ENCODE assay signal across 25 cellular contexts in the genomic region with DNA sequence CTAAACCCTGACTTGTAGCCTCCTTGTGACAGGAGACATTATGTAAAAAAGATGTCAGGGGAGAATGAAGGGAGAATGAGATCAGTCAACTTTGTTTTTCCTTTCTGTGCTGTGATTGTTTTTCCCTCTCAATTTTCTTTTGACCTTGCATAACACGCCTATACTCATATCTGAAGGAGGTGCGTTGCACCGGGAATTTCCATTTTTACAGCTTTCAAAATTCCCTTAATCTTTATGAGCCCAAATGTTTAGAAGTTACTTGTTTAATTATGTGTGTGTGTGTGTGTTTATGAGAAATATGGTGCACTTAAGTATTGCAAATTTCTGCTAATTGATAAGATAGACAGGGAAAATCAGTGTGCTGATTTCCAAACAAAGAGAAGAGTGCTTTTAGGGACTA. TPM values are rescaled to one million over a fixed set of nuclear protein-coding genes. Genes with fewer than 3 reads are reported as not detected.
A peak's percentile ranks its signal among the peaks of the same experiment; 100 is the strongest.
DNase-seq lines count a peak whose midpoint lies in the region; ATAC-seq and TF ChIP-seq lines count a peak whose summit lies in the region.
"Had no signal": no experiment of that assay in that cellular context is flagged by ENCODE, and none has a peak within 500 bp of the region (broad histone marks: within the 10 kb centered on the region; RNA-seq: fewer than 3 reads in every experiment).

No MANE protein-coding gene starts in this region.

- H3K27me3 ChIP-seq in right atrium auricular region (no peaks in the 10 kb centered on the region), sigmoid colon (no peaks in the 10 kb centered on the region), osteoblast (ENCODE audit: insufficient read depth, low read length) (no peaks in the 10 kb centered on the region)
- H3K27me3 ChIP-seq: neutrophil, testis had no signal

- ATAC-seq in GM21528 (IDR thresholded peaks at IDR 0.05; ENCODE audit: low FRiP score, unreplicated experiment) (no peak), GM21723 (IDR thresholded peaks at IDR 0.05; ENCODE audit: unreplicated experiment) (no peak)
- ATAC-seq: activated T-helper 17 cell treated with anti-CD3 and anti-CD28 coated beads, Interleukin-2, amount 50 U/mL, for 72 hours; CD8-positive, alpha-beta T cell; GM12878; T-helper 17 cell had no signal

- no peak overlapping the region for H3K4me2 ChIP-seq in osteoblast (ENCODE audit: insufficient read depth, low read length)

- H4K20me1 ChIP-seq in osteoblast (ENCODE audit: insufficient read depth, low read length): no peaks in the 10 kb centered on the region

- no peak overlapping the region for H2AFZ ChIP-seq in osteoblast (ENCODE audit: low read length)

- TF ChIP-seq CTCF in GM12865 (IDR thresholded peaks at IDR 0.05; ENCODE audit: insufficient read depth, low read depth, low read length, missing control alignments) (no peak), epithelial cell of esophagus (IDR thresholded peaks at IDR 0.05; ENCODE audit: insufficient read depth, low read depth, low read length, missing control alignments) (no peak), right atrium auricular region (IDR thresholded peaks at IDR 0.05) (no peak), sigmoid colon (IDR thresholded peaks at IDR 0.05) (no peak), osteoblast (IDR thresholded peaks at IDR 0.05; ENCODE audit: extremely low read depth, low read depth, low read length) (no peak)

- no peak for TF ChIP-seq POLR2A in sigmoid colon (IDR thresholded peaks at IDR 0.05)

- 14 to 50% methylated on average over 3 of the region's 3 CpGs for WGBS in sigmoid colon, 2 donors

- H3K36me3 ChIP-seq in right atrium auricular region: no peaks in the 10 kb centered on the region
- H3K36me3 ChIP-seq in sigmoid colon: no peaks in the 10 kb centered on the region
- H3K36me3 ChIP-seq in osteoblast (ENCODE audit: insufficient read depth, low read length): no peaks in the 10 kb centered on the region
- H3K36me3 ChIP-seq: neutrophil, prostate gland had no signal

- H3K9me3 ChIP-seq in right atrium auricular region: no peaks in the 10 kb centered on the region
- H3K9me3 ChIP-seq in sigmoid colon: no peaks in the 10 kb centered on the region
- no peaks in the 10 kb centered on the region for H3K9me3 ChIP-seq in osteoblast (ENCODE audit: low read depth, low read length)
- H3K9me3 ChIP-seq: neutrophil, prostate gland, testis had no signal

- peak; percentile 30 for DNase-seq in GM12865 (ENCODE audit: low read depth)
- peak; percentile 51 for DNase-seq in epithelial cell of esophagus (ENCODE audit: low read depth)
- DNase-seq in right atrium auricular region (ENCODE audit: low spot score): no peak
- no peak for DNase-seq in sigmoid colon
- no peak for DNase-seq in osteoblast (ENCODE audit: insufficient read length, low spot score, missing footprints)
- no peak for DNase-seq in HuH-7 (ENCODE audit: low spot score)
- DNase-seq: activated CD4-positive, alpha-beta memory T cell treated with anti-CD3 and anti-CD28 coated beads, Interleukin-2, amount 10 ng/mL, durations not matched to agents 7 days and 5 days; activated CD4-positive, alpha-beta T cell treated with anti-CD3 and anti-CD28 coated beads for 1 hour; AML-193; CD8-positive, alpha-beta T cell; central memory CD4-positive, alpha-beta T cell; H9; NCI-H1092; NCI-H2029 treated with DMSO at 0.1 percent for 48 hours; NCI-H82; stimulated activated naive CD4-positive, alpha-beta T cell; T-helper 17 cell had no signal

- H3K4me1 ChIP-seq in right atrium auricular region (peaks cover 0 to 43% of the 10 kb centered on the region in 2 donors), sigmoid colon (peaks cover 0 to 77% (median 55%) of the 10 kb centered on the region in 4 donors), osteoblast (ENCODE audit: insufficient read depth, low read length) (peaks cover 9% of the 10 kb centered on the region)
- H3K4me1 ChIP-seq: prostate gland had no signal

- intact Hi-C loops in sigmoid colon (cut with DNase I): no loop called here

- H3K4me3 ChIP-seq in GM12865 (ENCODE audit: low read depth, low read length) (no peak overlapping the region), epithelial cell of esophagus (ENCODE audit: low read length) (no peak overlapping the region), right atrium auricular region (no peak overlapping the region), sigmoid colon (no peak overlapping the region), osteoblast (ENCODE audit: insufficient read depth, low read length) (no peak overlapping the region)
- H3K4me3 ChIP-seq: GM12878, prostate gland, SK-N-MC, testis had no signal

- no peak for TF ChIP-seq EP300 in sigmoid colon (IDR thresholded peaks at IDR 0.05)

- H3K27ac ChIP-seq in right atrium auricular region (peak overlapping the region; percentile 59 to 68), sigmoid colon (peak overlapping the region; percentile 54 to 90 (median 86)), osteoblast (ENCODE audit: low read depth, low read length) (no peak overlapping the region)
- H3K27ac ChIP-seq: neutrophil, prostate gland, SK-N-MC had no signal

- no peaks in the 10 kb centered on the region for H3K79me2 ChIP-seq in osteoblast (ENCODE audit: insufficient read depth, low read length)

RNA-seq across cellular contexts. Expression of a gene that starts 21.6 kb away (rescaled TPM):
- total RNA-seq in right atrium auricular region (100 to 1,000 TPM in 1 of 2 donors, 10 to 100 TPM in 1; 85.3 to 152 TPM), sigmoid colon (1,000 to 10,000 TPM in 3 of 4 donors, 100 to 1,000 TPM in 1; 611 to 1,591 (median 1,204) TPM), osteoblast (20.9 and 34.0 TPM in 2 replicates)
- polyA plus RNA-seq in sigmoid colon: 10 to 100 TPM in 1 of 3 donors, 1 to 10 TPM in 2; 2.1 to 34.6 (median 9.0) TPM

Comparison
In these comparisons a context has a peak if more than half of its experiments do, and no peak if none do; other contexts are left out.
1. DNase-seq: peak in GM12865 (single experiment) and epithelial cell of esophagus (single experiment); none in right atrium auricular region (single experiment), sigmoid colon (single experiment), osteoblast (single experiment) and HuH-7 (single experiment).
2. RNA of a gene that starts 21.6 kb away (total RNA-seq): 611 to 1,591 TPM in sigmoid colon; 85.3 to 152 TPM in right atrium auricular region and 20.9 to 34.0 TPM in osteoblast; every median in the first group is over 4 times any median in the second.